In genomic region chr1:116826818-116827606, GRCh38 we compare ENCODE assay signal across 1 cellular context.
TF ChIP-seq lines count a peak whose summit lies in the region.

No MANE protein-coding gene starts in this region.

TF ChIP-seq in WTC11, 78 proteins besides CTCF, POLR2A, EP300 and RAD21 (continued from another document):
- no peak for TF ChIP-seq ERG (CRISPR knock-in tag; IDR thresholded peaks at IDR 0.05)
- TF ChIP-seq, protein P1, sequence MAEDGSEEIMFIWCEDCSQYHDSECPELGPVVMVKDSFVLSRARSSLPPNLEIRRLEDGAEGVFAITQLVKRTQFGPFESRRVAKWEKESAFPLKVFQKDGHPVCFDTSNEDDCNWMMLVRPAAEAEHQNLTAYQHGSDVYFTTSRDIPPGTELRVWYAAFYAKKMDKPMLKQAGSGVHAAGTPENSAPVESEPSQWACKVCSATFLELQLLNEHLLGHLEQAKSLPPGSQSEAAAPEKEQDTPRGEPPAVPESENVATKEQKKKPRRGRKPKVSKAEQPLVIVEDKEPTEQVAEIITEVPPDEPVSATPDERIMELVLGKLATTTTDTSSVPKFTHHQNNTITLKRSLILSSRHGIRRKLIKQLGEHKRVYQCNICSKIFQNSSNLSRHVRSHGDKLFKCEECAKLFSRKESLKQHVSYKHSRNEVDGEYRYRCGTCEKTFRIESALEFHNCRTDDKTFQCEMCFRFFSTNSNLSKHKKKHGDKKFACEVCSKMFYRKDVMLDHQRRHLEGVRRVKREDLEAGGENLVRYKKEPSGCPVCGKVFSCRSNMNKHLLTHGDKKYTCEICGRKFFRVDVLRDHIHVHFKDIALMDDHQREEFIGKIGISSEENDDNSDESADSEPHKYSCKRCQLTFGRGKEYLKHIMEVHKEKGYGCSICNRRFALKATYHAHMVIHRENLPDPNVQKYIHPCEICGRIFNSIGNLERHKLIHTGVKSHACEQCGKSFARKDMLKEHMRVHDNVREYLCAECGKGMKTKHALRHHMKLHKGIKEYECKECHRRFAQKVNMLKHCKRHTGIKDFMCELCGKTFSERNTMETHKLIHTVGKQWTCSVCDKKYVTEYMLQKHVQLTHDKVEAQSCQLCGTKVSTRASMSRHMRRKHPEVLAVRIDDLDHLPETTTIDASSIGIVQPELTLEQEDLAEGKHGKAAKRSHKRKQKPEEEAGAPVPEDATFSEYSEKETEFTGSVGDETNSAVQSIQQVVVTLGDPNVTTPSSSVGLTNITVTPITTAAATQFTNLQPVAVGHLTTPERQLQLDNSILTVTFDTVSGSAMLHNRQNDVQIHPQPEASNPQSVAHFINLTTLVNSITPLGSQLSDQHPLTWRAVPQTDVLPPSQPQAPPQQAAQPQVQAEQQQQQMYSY (CRISPR knock-in tag; IDR thresholded peaks at IDR 0.05): no peak
- TF ChIP-seq FOXJ3 (CRISPR knock-in tag; IDR thresholded peaks at IDR 0.05; ENCODE audit: borderline replicate concordance): no peak
- no peak for TF ChIP-seq TCF7 (CRISPR knock-in tag; IDR thresholded peaks at IDR 0.05; ENCODE audit: low read depth)
- TF ChIP-seq ZNF396 (CRISPR knock-in tag; IDR thresholded peaks at IDR 0.05; ENCODE audit: borderline replicate concordance): no peak
TF ChIP-seq in WTC11: peak in this region for 0.
